27 cellular contexts compared by ENCODE assay signal in the genomic region with DNA sequence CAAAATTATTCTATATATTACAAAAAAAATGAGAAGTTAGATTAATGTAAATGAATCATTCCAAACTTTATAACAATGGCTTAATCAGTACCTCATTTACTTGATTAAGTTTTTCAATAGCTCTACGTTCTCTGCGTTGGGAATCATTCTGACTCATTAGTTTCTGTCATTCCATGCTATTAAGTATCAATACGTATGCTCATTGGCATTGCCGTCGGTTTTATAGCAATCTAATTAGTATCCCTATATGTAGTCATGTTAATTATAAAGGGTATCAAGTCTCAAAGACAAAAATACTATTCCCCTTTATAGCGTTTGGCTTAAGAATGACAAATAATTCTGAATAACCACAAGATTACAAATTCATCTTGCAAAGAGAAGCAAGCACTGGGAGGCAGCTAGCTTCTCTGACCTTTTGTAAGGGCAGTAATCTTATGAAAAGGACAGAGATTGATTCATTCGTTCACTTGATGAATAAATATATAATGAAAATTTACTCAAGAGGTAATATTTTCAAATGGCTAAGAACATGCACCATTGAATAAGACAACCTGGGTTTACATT. TPM values are rescaled to one million over a fixed set of nuclear protein-coding genes. Genes with fewer than 3 reads are reported as not detected.
"Had no signal": no experiment of that assay in that cellular context is flagged by ENCODE, and none has a peak within 500 bp of the region (broad histone marks: within the 10 kb centered on the region; RNA-seq: fewer than 3 reads in every experiment).

No MANE protein-coding gene starts in this region.

- DNase-seq: activated B cell treated with CpG ODN at 0.5 μM for 24 hours; activated CD4-positive, alpha-beta T cell treated with anti-CD3 and anti-CD28 coated beads for 4 hours; activated CD8-positive, alpha-beta T cell treated with anti-CD3 and anti-CD28 coated beads for 36 hours; activated naive CD4-positive, alpha-beta T cell treated with Interleukin-2 at 50 U/mL for 16 hours; activated naive CD8-positive, alpha-beta T cell treated with anti-CD3 and anti-CD28 coated beads, Interleukin-2, amount 10 ng/mL, durations not matched to agents 7 days and 5 days; activated T-cell treated with anti-CD3 and anti-CD28 coated beads, Interleukin-2, amount 50 U/mL, for 1 hour; central memory CD4-positive, alpha-beta T cell; colonic mucosa; foreskin melanocyte; glutamatergic neuron; hypothalamus; kidney; right lobe of liver; spleen; stimulated activated CD4-positive, alpha-beta T cell treated with anti-CD3 and anti-CD28 coated beads, Interleukin-4, amount 100 ng/mL, for 4 hours; T-helper 9 cell had no signal

- H3K4me1 ChIP-seq: colonic mucosa, parathyroid adenoma, right lobe of liver, spleen, testis had no signal

- H3K4me1 Mint-ChIP-seq: activated B cell treated with CpG ODN at 0.5 μM for 24 hours; activated naive CD8-positive, alpha-beta T cell treated with anti-CD3 and anti-CD28 coated beads, Interleukin-2, amount 10 ng/mL, durations not matched to agents 7 days and 5 days; stimulated activated memory B cell treated with anti-CD40 and anti-IgM and Interleukin-4, amounts not matched to agents 10 μg/mL and 1 μg/mL and 100 μg/mL, for 72 hours had no signal

- H3K27me3 ChIP-seq: brain microvascular endothelial cell, colonic mucosa, right lobe of liver, spleen, testis had no signal

- H3K36me3 ChIP-seq: brain microvascular endothelial cell, colonic mucosa, neutrophil, right lobe of liver, spleen had no signal

- H3K4me3 Mint-ChIP-seq: activated B cell treated with CpG ODN at 0.5 μM for 24 hours; activated CD8-positive, alpha-beta T cell treated with anti-CD3 and anti-CD28 coated beads for 36 hours; activated naive CD8-positive, alpha-beta T cell treated with anti-CD3 and anti-CD28 coated beads, Interleukin-2, amount 10 ng/mL, durations not matched to agents 7 days and 5 days; natural killer cell treated with Interleukin-12 subunit alpha and Interleukin-12 subunit beta and Interleukin-15 and Interleukin-18, amount 100 ng/mL, for 72 hours; stimulated activated memory B cell treated with anti-CD40 and anti-IgM and Interleukin-4, amounts not matched to agents 10 μg/mL and 1 μg/mL and 100 μg/mL, for 72 hours; type B pancreatic cell had no signal

- H3K9me3 ChIP-seq: colonic mucosa, neutrophil, right lobe of liver, testis had no signal

- FAIRE-seq: kidney had no signal

- H3K9ac ChIP-seq: parathyroid adenoma had no signal

- H3K27me3 Mint-ChIP-seq: type B pancreatic cell had no signal

- H3K9me3 Mint-ChIP-seq: activated CD8-positive, alpha-beta T cell treated with anti-CD3 and anti-CD28 coated beads for 36 hours; natural killer cell treated with Interleukin-12 subunit alpha and Interleukin-12 subunit beta and Interleukin-15 and Interleukin-18, amount 100 ng/mL, for 72 hours had no signal

- H3K27ac Mint-ChIP-seq: activated B cell treated with CpG ODN at 0.5 μM for 24 hours; activated CD8-positive, alpha-beta T cell treated with anti-CD3 and anti-CD28 coated beads for 36 hours; activated naive CD8-positive, alpha-beta T cell treated with anti-CD3 and anti-CD28 coated beads, Interleukin-2, amount 10 ng/mL, durations not matched to agents 7 days and 5 days; activated T-helper 2 cell treated with anti-CD3 and anti-CD28 coated beads, Interferon-gamma antibody, Interleukin-2, Interleukin-4, amounts not matched to agents 10 μg/mL and 5 μg/mL and 100 μg/mL, durations not matched to agents 14 hours and 24 hours and 36 hours; natural killer cell treated with Interleukin-12 subunit alpha and Interleukin-12 subunit beta and Interleukin-15 and Interleukin-18, amount 100 ng/mL, for 72 hours; stimulated activated memory B cell treated with anti-CD40 and anti-IgM and Interleukin-4, amounts not matched to agents 10 μg/mL and 1 μg/mL and 100 μg/mL, for 72 hours; type B pancreatic cell had no signal

- H3K36me3 Mint-ChIP-seq: activated naive CD8-positive, alpha-beta T cell treated with anti-CD3 and anti-CD28 coated beads, Interleukin-2, amount 10 ng/mL, durations not matched to agents 7 days and 5 days; natural killer cell treated with Interleukin-12 subunit alpha and Interleukin-12 subunit beta and Interleukin-15 and Interleukin-18, amount 100 ng/mL, for 72 hours; stimulated activated memory B cell treated with anti-CD40 and anti-IgM and Interleukin-4, amounts not matched to agents 10 μg/mL and 1 μg/mL and 100 μg/mL, for 72 hours; type B pancreatic cell had no signal

- H3K4me3 ChIP-seq: colonic mucosa, lung, right lobe of liver, spleen, testis had no signal

RNA-seq across cellular contexts. Expression of a gene that starts 41.8 kb away (rescaled TPM):
- total RNA-seq: activated B cell treated with CpG ODN at 0.5 μM for 24 hours; activated naive CD8-positive, alpha-beta T cell treated with anti-CD3 and anti-CD28 coated beads, Interleukin-2, amount 10 ng/mL, durations not matched to agents 7 days and 5 days; activated T-helper 2 cell treated with anti-CD3 and anti-CD28 coated beads, Interferon-gamma antibody, Interleukin-2, Interleukin-4, amounts not matched to agents 10 μg/mL and 5 μg/mL and 100 μg/mL, durations not matched to agents 14 hours and 24 hours and 36 hours; colonic mucosa; epithelial cell of proximal tubule; kidney; left lobe of liver; lung; right lobe of liver; spleen; testis had no signal
